Comparison of ENCODE assay signal across 14 cellular contexts in the genomic region with DNA sequence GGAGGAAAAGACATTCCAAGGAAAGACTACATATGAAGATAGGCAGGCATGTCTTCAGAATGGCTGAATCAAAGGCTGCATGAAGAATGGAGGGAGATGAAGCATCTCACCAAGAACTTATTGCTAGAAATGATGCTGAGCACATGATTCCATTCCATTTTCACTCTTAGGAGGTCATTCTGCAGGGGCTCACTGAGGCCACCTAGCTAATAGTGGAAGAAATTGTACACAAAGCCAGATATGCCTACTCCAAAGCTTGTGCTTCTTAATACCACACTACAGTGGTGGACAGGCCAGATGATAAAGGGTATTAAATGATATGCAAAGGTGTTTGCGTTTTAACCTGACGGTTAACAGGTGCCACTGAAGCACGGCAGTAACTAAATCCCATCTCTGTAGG. TPM values are rescaled to one million over a fixed set of nuclear protein-coding genes. Genes with fewer than 3 reads are reported as not detected.
A peak's percentile ranks its signal among the peaks of the same experiment; 100 is the strongest.
DNase-seq lines count a peak whose midpoint lies in the region; ATAC-seq, FAIRE-seq and TF ChIP-seq lines count a peak whose summit lies in the region.
"Had no signal": no experiment of that assay in that cellular context is flagged by ENCODE, and none has a peak within 500 bp of the region (broad histone marks: within the 10 kb centered on the region; RNA-seq: fewer than 3 reads in every experiment).

No MANE protein-coding gene starts in this region.

- peaks cover 8% of the 10 kb centered on the region; the same call in 1 of the 2 replicates for H4K20me1 ChIP-seq in Karpas-422 (ENCODE audit: insufficient read depth, low read depth, low read length)

- H3K36me3 ChIP-seq in GM06990 (ENCODE audit: control insufficient read depth, insufficient read depth, low read length): peaks cover 13% of the 10 kb centered on the region
- H3K36me3 ChIP-seq in Karpas-422 (ENCODE audit: insufficient read depth, low read length): peaks cover 38% of the 10 kb centered on the region; the same call in 1 of the 2 replicates
- peaks cover 9% of the 10 kb centered on the region for H3K36me3 ChIP-seq in bronchial epithelial cell (ENCODE audit: control insufficient read depth, insufficient read depth, low read length)
- peaks cover 0 to 47% (median 12%) of the 10 kb centered on the region in 4 donors for H3K36me3 ChIP-seq in right lobe of liver

- ATAC-seq in right lobe of liver: peak in 2 of 4 donors; percentile 17 to 38
- ATAC-seq: left colon had no signal

- no peaks in the 10 kb centered on the region for H3K27me3 ChIP-seq in GM06990 (replicated peaks; ENCODE audit: control insufficient read depth, insufficient read depth, low read length)
- no peaks in the 10 kb centered on the region for H3K27me3 ChIP-seq in Karpas-422 (ENCODE audit: low read length)
- no peaks in the 10 kb centered on the region for H3K27me3 ChIP-seq in bronchial epithelial cell (ENCODE audit: control insufficient read depth, insufficient read depth, low read length)
- H3K27me3 ChIP-seq in right lobe of liver: no peaks in the 10 kb centered on the region

- no peak for TF ChIP-seq POLR2A in right lobe of liver (IDR thresholded peaks at IDR 0.05)

- FAIRE-seq in bronchial epithelial cell (lab: Jason Lieb, UNC): no peak

- H3K4me3 ChIP-seq in GM06990 (replicated peaks; ENCODE audit: low read depth, low read length): no peak overlapping the region
- H3K4me3 ChIP-seq in Karpas-422 (ENCODE audit: low read length): no peak overlapping the region
- no peak overlapping the region for H3K4me3 ChIP-seq in bronchial epithelial cell (ENCODE audit: low read depth, low read length)
- no peak overlapping the region for H3K4me3 ChIP-seq in right lobe of liver

- intact Hi-C loops in right lobe of liver (cut with DNase I): no loop called here

- 74% methylated on average over 3 of the region's 3 CpGs for WGBS in right lobe of liver (ENCODE audit: insufficient coverage, low coverage, low lambda C conversion rate, missing lambda C conversion rate)

- H3K27ac ChIP-seq in Karpas-422 (ENCODE audit: low read length) (no peak overlapping the region), right lobe of liver (no peak overlapping the region)

- no peak overlapping the region for H3K9ac ChIP-seq in Karpas-422 (ENCODE audit: low read length)

- H2AFZ ChIP-seq in Karpas-422 (ENCODE audit: low read length): no peak overlapping the region

- H3K4me1 ChIP-seq in Karpas-422 (ENCODE audit: low read length) (no peaks in the 10 kb centered on the region), right lobe of liver (no peaks in the 10 kb centered on the region)

- no peaks in the 10 kb centered on the region for H3K9me3 ChIP-seq in Karpas-422 (ENCODE audit: low read length)
- no peaks in the 10 kb centered on the region for H3K9me3 ChIP-seq in right lobe of liver

- H3K9me2 ChIP-seq in Karpas-422 (replicated peaks; ENCODE audit: insufficient read depth, low read length): no peaks in the 10 kb centered on the region

- DNase-seq in GM06990 (ENCODE audit: extremely low read depth, insufficient read length) (no peak), Karpas-422 (peak; percentile 49), bronchial epithelial cell (ENCODE audit: low read depth) (no peak), right lobe of liver (no peak), NCI-H2107 (lab: John Stamatoyannopoulos, UW) (no peak), DMS153 (lab: John Stamatoyannopoulos, UW) (no peak), EL (no peak), SK-N-DZ (ENCODE audit: low spot score) (no peak)
- DNase-seq: activated T-cell treated with anti-CD3 and anti-CD28 coated beads, Interleukin-2, amount 50 U/mL, for 48 hours; effector CD4-positive, alpha-beta T cell; left colon; NCI-H1417 treated with DMSO at 0.1 percent for 48 hours; stimulated activated CD8-positive, alpha-beta memory T cell treated with anti-CD3 and anti-CD28 coated beads, Interleukin-4, amount 100 ng/mL, for 48 hours had no signal

- no peak overlapping the region for H3K4me2 ChIP-seq in Karpas-422 (ENCODE audit: low read depth, low read length, poor library complexity, severe bottlenecking)

- TF ChIP-seq CTCF in GM06990 (IDR thresholded peaks at IDR 0.05; ENCODE audit: insufficient read depth, low read length, poor library complexity, severe bottlenecking) (peak; percentile 44), bronchial epithelial cell (IDR thresholded peaks at IDR 0.05; ENCODE audit: insufficient read depth, low read length, severe bottlenecking) (peak; percentile 33), right lobe of liver (IDR thresholded peaks at IDR 0.05) (peak in 3 of 4 donors; percentile 27 to 29 (median 27))

- H3K79me2 ChIP-seq in Karpas-422 (ENCODE audit: low read length): peaks cover 13% of the 10 kb centered on the region

RNA-seq across cellular contexts. Expression of a gene that starts 14.7 kb away (rescaled TPM):
- total RNA-seq in Karpas-422 (2014; rRNA removed; shearing (Covaris generic); ENCODE audit: low replicate concordance): 39.7 and 42.7 TPM in 2 replicates
- total RNA-seq in bronchial epithelial cell (34.2 and 39.4 TPM in 2 replicates), right lobe of liver (10 to 100 TPM; 27.3 to 43.9 (median 29.0) TPM)
- polyA plus RNA-seq in SK-N-DZ (2014; cell fraction: cytosol; rRNA removed): 38.0 and 51.3 TPM in 2 replicates
- 43.3 and 50.4 TPM in 2 replicates for polyA plus RNA-seq in SK-N-DZ (2014; cell fraction: nucleus; rRNA removed)

RNA-seq across cellular contexts. Expression of a gene that starts 14.9 kb away (rescaled TPM):
- total RNA-seq in Karpas-422 (2014; rRNA removed; shearing (Covaris generic); ENCODE audit: low replicate concordance): not detected in 2 replicates
- total RNA-seq in bronchial epithelial cell (not detected in 2 replicates), right lobe of liver (not detected)
- polyA plus RNA-seq in SK-N-DZ (2014; cell fraction: cytosol; rRNA removed): not detected in 2 replicates
- not detected in 2 replicates for polyA plus RNA-seq in SK-N-DZ (2014; cell fraction: nucleus; rRNA removed)
- total RNA-seq: T-helper 1 cell treated with Interleukin-12 subunit alpha and Interleukin-12 subunit beta and Interleukin-4 antibody, amounts not matched to agents 30 ng/mL and 1 ng/mL, for 36 hours had no signal

RNA-seq across cellular contexts. Expression of a gene that starts 51.7 kb away (rescaled TPM):
- 2.5 and 3.4 TPM in 2 replicates for total RNA-seq in Karpas-422 (2014; rRNA removed; shearing (Covaris generic); ENCODE audit: low replicate concordance)
- total RNA-seq in bronchial epithelial cell (1.8 and 2.3 TPM in 2 replicates), right lobe of liver (1 to 10 TPM; 3.2 to 5.2 (median 4.1) TPM)
- polyA plus RNA-seq in SK-N-DZ (2014; cell fraction: cytosol; rRNA removed): 4.8 and 9.5 TPM in 2 replicates
- polyA plus RNA-seq in SK-N-DZ (2014; cell fraction: nucleus; rRNA removed): 7.7 and 12.8 TPM in 2 replicates
